ENCODE assay signal across 13 cellular contexts in genomic region chr10:86255405-86256251, GRCh38.
"Had no signal": no experiment of that assay in that cellular context is flagged by ENCODE, and none has a peak within 500 bp of the region (broad histone marks: within the 10 kb centered on the region; RNA-seq: fewer than 3 reads in every experiment).

No MANE protein-coding gene starts in this region.

- DNase-seq: activated CD4-positive, alpha-beta T cell treated with anti-CD3 and anti-CD28 coated beads, Interleukin-2, amount 10 ng/mL, durations not matched to agents 24 days and 14 days; activated CD4-positive, CD25-positive, alpha-beta regulatory T cell; activated T-cell treated with anti-CD3 and anti-CD28 coated beads, Interleukin-2, amount 50 U/mL, for 24 hours; dermis blood vessel endothelial cell; gastrocnemius medialis; heart right ventricle; left colon; trophoblast cell had no signal

- H3K27ac ChIP-seq: gastrocnemius medialis, heart right ventricle, parathyroid adenoma, SJSA1, suprapubic skin had no signal

- H3K36me3 ChIP-seq: gastrocnemius medialis, heart right ventricle, SJSA1, suprapubic skin had no signal

- H3K4me1 ChIP-seq: gastrocnemius medialis, heart right ventricle, parathyroid adenoma, SJSA1 had no signal

- H3K27me3 ChIP-seq: gastrocnemius medialis, SJSA1, suprapubic skin had no signal

- H3K4me3 ChIP-seq: gastrocnemius medialis, heart right ventricle, lung, SJSA1, suprapubic skin had no signal

- H3K9me3 ChIP-seq: gastrocnemius medialis, SJSA1, suprapubic skin had no signal

- ATAC-seq: activated naive CD4-positive, alpha-beta T cell treated with anti-CD3 and anti-CD28 coated beads, Interleukin-2, amount 50 U/mL, for 72 hours; gastrocnemius medialis; heart right ventricle; left colon had no signal
